In the genomic region with DNA sequence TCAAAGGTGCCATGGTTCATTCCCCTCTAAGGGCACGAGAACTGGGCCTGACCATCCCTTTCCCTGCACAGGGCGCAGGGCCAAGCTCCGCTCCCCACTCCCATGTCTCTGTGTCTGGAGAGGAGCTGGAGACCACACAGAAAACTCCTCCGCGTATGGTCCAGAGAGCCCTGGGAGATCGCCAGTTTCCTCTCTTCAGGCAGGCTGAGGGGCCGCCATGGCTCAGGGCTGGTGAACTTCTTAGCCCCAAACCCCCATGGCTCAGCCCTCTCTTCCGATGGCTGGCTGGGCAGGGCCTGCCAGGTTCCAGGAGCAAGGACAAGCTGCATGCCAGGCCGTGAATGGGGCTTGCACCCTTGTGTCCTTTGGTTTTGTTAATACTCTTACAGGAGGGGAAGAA, we compare ENCODE assay signal across 21 cellular contexts.
"Had no signal": no experiment of that assay in that cellular context is flagged by ENCODE, and none has a peak within 500 bp of the region (broad histone marks: within the 10 kb centered on the region; RNA-seq: fewer than 3 reads in every experiment).

No MANE protein-coding gene starts in this region.

- DNase-seq: activated B cell treated with CpG ODN at 0.5 μM for 24 hours; activated CD4-positive, alpha-beta T cell treated with anti-CD3 and anti-CD28 coated beads for 48 hours; activated naive CD4-positive, alpha-beta T cell treated with Interleukin-2 at 50 U/mL for 16 hours; activated T-cell treated with anti-CD3 and anti-CD28 coated beads for 4 hours; anterior cingulate cortex; brain microvascular endothelial cell; effector memory CD4-positive, alpha-beta T cell; foreskin melanocyte; immature natural killer cell; mucosa of descending colon; posterior cingulate gyrus; small intestine; stimulated activated CD4-positive, alpha-beta T cell treated with anti-CD3 and anti-CD28 coated beads, Interleukin-4, amount 100 ng/mL, for 4 hours; SW 1271 had no signal

- H3K36me3 ChIP-seq: brain microvascular endothelial cell, neutrophil had no signal

- ATAC-seq: activated T-helper 17 cell treated with anti-CD3 and anti-CD28 coated beads, Interleukin-2, amount 50 U/mL, for 72 hours; mucosa of descending colon; natural killer cell had no signal

- H3K27ac Mint-ChIP-seq: activated B cell treated with CpG ODN at 0.5 μM for 24 hours; activated T-helper 17 cell treated with anti-CD3 and anti-CD28 coated beads, Interleukin-2, amount 50 U/mL, for 72 hours; dendritic cell treated with granulocyte-macrophage colony-stimulating factor and Interleukin-4, amounts not matched to agents 40 ng/mL and 50 ng/mL, for 4 days; immature natural killer cell; natural killer cell; stimulated activated naive CD8-positive, alpha-beta T cell treated with anti-CD3 and anti-CD28 coated beads, Interleukin-15, Interleukin-2, amounts not matched to agents 100 ng/mL and 50 ng/mL, for 24 hours; T-helper 2 cell treated with Interferon-gamma antibody and Interleukin-4, amounts not matched to agents 5 μg/mL and 100 μg/mL, for 36 hours had no signal

- H3K4me3 ChIP-seq: lung, mucosa of descending colon had no signal

- H3K4me1 Mint-ChIP-seq: activated B cell treated with CpG ODN at 0.5 μM for 24 hours; activated T-helper 17 cell treated with anti-CD3 and anti-CD28 coated beads, Interleukin-2, amount 50 U/mL, for 72 hours; immature natural killer cell; natural killer cell had no signal

- H3K27me3 ChIP-seq: brain microvascular endothelial cell, neutrophil had no signal

- H3K4me3 Mint-ChIP-seq: activated B cell treated with CpG ODN at 0.5 μM for 24 hours; activated T-helper 17 cell treated with anti-CD3 and anti-CD28 coated beads, Interleukin-2, amount 50 U/mL, for 72 hours; dendritic cell treated with granulocyte-macrophage colony-stimulating factor and Interleukin-4, amounts not matched to agents 40 ng/mL and 50 ng/mL, for 4 days; immature natural killer cell; natural killer cell; stimulated activated naive CD8-positive, alpha-beta T cell treated with anti-CD3 and anti-CD28 coated beads, Interleukin-15, Interleukin-2, amounts not matched to agents 100 ng/mL and 50 ng/mL, for 24 hours; T-helper 2 cell treated with Interferon-gamma antibody and Interleukin-4, amounts not matched to agents 5 μg/mL and 100 μg/mL, for 36 hours had no signal

- H3K9me3 ChIP-seq: mucosa of descending colon, neutrophil had no signal

- H3K36me3 Mint-ChIP-seq: immature natural killer cell, natural killer cell had no signal

- H3K27me3 Mint-ChIP-seq: activated B cell treated with CpG ODN at 0.5 μM for 24 hours; activated T-helper 17 cell treated with anti-CD3 and anti-CD28 coated beads, Interleukin-2, amount 50 U/mL, for 72 hours had no signal

- H3K9me3 Mint-ChIP-seq: activated T-helper 17 cell treated with anti-CD3 and anti-CD28 coated beads, Interleukin-2, amount 50 U/mL, for 72 hours; dendritic cell treated with granulocyte-macrophage colony-stimulating factor and Interleukin-4, amounts not matched to agents 40 ng/mL and 50 ng/mL, for 4 days; natural killer cell; stimulated activated naive CD8-positive, alpha-beta T cell treated with anti-CD3 and anti-CD28 coated beads, Interleukin-15, Interleukin-2, amounts not matched to agents 100 ng/mL and 50 ng/mL, for 24 hours; T-helper 2 cell treated with Interferon-gamma antibody and Interleukin-4, amounts not matched to agents 5 μg/mL and 100 μg/mL, for 36 hours had no signal

- H3K27ac ChIP-seq: brain microvascular endothelial cell, neutrophil had no signal
